ENCODE assay signal across 2 cellular contexts in the genomic region with DNA sequence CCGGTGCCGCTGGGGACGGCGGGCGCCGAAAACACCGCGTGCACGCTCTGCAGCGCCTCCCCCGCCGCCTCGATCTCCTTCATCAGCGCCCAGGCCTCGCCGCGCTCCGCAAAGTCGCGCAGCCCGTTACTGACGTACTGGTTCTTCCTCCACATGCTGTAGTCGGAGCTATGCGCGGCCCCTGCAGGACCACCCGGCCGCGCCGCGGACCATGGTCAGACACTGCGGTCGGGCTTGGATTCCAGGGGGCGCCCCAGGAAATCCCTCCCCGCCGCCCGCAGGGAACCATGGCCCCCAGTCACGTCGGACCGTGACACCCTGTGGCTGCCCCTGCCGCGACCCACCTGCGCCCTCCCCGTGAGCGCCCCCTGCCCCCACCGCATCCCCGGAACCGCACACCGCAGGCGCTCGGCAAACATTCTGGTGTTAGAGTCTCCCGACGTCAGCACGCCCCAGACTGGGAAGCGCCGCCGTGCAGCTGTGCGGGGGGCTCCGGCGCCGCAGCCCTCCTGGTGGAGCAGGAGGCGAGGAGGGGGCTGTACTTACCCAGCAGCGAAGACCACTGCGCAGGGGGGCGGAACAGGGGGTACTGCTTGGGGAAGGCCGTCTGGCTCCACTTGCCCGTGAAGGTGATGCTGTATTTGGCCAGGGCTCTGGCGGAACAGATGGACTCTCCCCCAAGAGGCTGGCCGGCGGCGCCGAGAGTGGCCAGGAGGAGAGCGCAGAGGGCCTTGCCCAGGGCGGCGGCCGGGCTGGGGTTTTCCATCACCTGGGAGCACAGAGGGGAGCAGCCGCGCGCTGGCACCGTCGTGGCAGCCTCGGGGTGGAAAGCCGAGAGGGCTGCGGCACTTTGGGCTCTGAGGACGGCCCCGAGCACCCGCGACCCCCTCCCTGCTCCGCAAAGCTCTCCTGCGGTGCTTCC.
A peak's percentile ranks its signal among the peaks of the same experiment; 100 is the strongest.
TF ChIP-seq lines count a peak whose summit lies in the region.

No MANE protein-coding gene starts in this region.

TF ChIP-seq in GM12878, 131 proteins besides CTCF, POLR2A, EP300 and RAD21 (continued from another document):
- TF ChIP-seq, protein P1, sequence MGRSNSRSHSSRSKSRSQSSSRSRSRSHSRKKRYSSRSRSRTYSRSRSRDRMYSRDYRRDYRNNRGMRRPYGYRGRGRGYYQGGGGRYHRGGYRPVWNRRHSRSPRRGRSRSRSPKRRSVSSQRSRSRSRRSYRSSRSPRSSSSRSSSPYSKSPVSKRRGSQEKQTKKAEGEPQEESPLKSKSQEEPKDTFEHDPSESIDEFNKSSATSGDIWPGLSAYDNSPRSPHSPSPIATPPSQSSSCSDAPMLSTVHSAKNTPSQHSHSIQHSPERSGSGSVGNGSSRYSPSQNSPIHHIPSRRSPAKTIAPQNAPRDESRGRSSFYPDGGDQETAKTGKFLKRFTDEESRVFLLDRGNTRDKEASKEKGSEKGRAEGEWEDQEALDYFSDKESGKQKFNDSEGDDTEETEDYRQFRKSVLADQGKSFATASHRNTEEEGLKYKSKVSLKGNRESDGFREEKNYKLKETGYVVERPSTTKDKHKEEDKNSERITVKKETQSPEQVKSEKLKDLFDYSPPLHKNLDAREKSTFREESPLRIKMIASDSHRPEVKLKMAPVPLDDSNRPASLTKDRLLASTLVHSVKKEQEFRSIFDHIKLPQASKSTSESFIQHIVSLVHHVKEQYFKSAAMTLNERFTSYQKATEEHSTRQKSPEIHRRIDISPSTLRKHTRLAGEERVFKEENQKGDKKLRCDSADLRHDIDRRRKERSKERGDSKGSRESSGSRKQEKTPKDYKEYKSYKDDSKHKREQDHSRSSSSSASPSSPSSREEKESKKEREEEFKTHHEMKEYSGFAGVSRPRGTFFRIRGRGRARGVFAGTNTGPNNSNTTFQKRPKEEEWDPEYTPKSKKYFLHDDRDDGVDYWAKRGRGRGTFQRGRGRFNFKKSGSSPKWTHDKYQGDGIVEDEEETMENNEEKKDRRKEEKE (IDR thresholded peaks at IDR 0.05), result no peak

TF ChIP-seq in HepG2, 621 proteins besides CTCF, POLR2A, EP300 and RAD21 (continued from another document and continues in another):
- TF ChIP-seq, protein P2, sequence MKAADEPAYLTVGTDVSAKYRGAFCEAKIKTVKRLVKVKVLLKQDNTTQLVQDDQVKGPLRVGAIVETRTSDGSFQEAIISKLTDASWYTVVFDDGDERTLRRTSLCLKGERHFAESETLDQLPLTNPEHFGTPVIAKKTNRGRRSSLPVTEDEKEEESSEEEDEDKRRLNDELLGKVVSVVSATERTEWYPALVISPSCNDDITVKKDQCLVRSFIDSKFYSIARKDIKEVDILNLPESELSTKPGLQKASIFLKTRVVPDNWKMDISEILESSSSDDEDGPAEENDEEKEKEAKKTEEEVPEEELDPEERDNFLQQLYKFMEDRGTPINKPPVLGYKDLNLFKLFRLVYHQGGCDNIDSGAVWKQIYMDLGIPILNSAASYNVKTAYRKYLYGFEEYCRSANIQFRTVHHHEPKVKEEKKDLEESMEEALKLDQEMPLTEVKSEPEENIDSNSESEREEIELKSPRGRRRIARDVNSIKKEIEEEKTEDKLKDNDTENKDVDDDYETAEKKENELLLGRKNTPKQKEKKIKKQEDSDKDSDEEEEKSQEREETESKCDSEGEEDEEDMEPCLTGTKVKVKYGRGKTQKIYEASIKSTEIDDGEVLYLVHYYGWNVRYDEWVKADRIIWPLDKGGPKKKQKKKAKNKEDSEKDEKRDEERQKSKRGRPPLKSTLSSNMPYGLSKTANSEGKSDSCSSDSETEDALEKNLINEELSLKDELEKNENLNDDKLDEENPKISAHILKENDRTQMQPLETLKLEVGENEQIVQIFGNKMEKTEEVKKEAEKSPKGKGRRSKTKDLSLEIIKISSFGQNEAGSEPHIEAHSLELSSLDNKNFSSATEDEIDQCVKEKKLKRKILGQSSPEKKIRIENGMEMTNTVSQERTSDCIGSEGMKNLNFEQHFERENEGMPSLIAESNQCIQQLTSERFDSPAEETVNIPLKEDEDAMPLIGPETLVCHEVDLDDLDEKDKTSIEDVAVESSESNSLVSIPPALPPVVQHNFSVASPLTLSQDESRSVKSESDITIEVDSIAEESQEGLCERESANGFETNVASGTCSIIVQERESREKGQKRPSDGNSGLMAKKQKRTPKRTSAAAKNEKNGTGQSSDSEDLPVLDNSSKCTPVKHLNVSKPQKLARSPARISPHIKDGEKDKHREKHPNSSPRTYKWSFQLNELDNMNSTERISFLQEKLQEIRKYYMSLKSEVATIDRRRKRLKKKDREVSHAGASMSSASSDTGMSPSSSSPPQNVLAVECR (CRISPR knock-in tag; IDR thresholded peaks at IDR 0.05; ENCODE audit: borderline replicate concordance), result no peak
- TF ChIP-seq MXD4 (CRISPR knock-in tag; IDR thresholded peaks at IDR 0.05) (no peak), HMGXB4 (CRISPR knock-in tag; IDR thresholded peaks at IDR 0.05; ENCODE audit: borderline replicate concordance in 1 of 2, low read depth in 1 of 2) (no peak), TARDBP (CRISPR knock-in tag; IDR thresholded peaks at IDR 0.05) (no peak), MAFF (IDR thresholded peaks at IDR 0.05; ENCODE audit: low read depth, low read length) (no peak), ZNF430 (CRISPR knock-in tag; IDR thresholded peaks at IDR 0.05) (no peak), ZNF205 (CRISPR knock-in tag; IDR thresholded peaks at IDR 0.05) (no peak), CCDC6 (CRISPR knock-in tag; IDR thresholded peaks at IDR 0.05) (no peak), ZNF317 (CRISPR knock-in tag; IDR thresholded peaks at IDR 0.05) (no peak), CEBPG (CRISPR knock-in tag; IDR thresholded peaks at IDR 0.05) (no peak), XRCC5 (optimal IDR thresholded peaks at IDR 0.05; ENCODE audit: low read length) (no peak), GPBP1L1 (CRISPR knock-in tag; IDR thresholded peaks at IDR 0.05) (no peak), ZNF180 (CRISPR knock-in tag; IDR thresholded peaks at IDR 0.05; ENCODE audit: borderline replicate concordance, low read depth) (no peak), ZFP62 (CRISPR knock-in tag; IDR thresholded peaks at IDR 0.05) (no peak), FOXK2 (IDR thresholded peaks at IDR 0.05) (no peak), DNMT1 (CRISPR knock-in tag; IDR thresholded peaks at IDR 0.05) (no peak), ZBTB8A (CRISPR knock-in tag; IDR thresholded peaks at IDR 0.05; ENCODE audit: borderline replicate concordance, low read depth) (no peak), MYC (CRISPR knock-in tag; IDR thresholded peaks at IDR 0.05; ENCODE audit: borderline replicate concordance) (0 out of 2 replicates have a peak, but pooled peaks have one; percentile 14), SNAPC2 (CRISPR knock-in tag; IDR thresholded peaks at IDR 0.05) (no peak), MLLT10 (CRISPR knock-in tag; IDR thresholded peaks at IDR 0.05) (no peak), ZNF234 (CRISPR knock-in tag; conservative IDR thresholded peaks at IDR 0.05) (no peak), HOXA7 (CRISPR knock-in tag; IDR thresholded peaks at IDR 0.05) (no peak), SNAI1 (CRISPR knock-in tag; IDR thresholded peaks at IDR 0.05; ENCODE audit: borderline replicate concordance) (0 out of 2 replicates have a peak, but pooled peaks have one; percentile 33), POGZ (CRISPR knock-in tag; IDR thresholded peaks at IDR 0.05) (0 out of 2 replicates have a peak, but pooled peaks have one; percentile 15), RARA (CRISPR knock-in tag; IDR thresholded peaks at IDR 0.05) (no peak), ESRRA (CRISPR knock-in tag; IDR thresholded peaks at IDR 0.05; ENCODE audit: low read depth) (no peak), ZNF598 (CRISPR knock-in tag; IDR thresholded peaks at IDR 0.05; ENCODE audit: borderline replicate concordance) (no peak), ZNF703 (CRISPR knock-in tag; IDR thresholded peaks at IDR 0.05; ENCODE audit: borderline replicate concordance) (no peak), ZNF737 (CRISPR knock-in tag; IDR thresholded peaks at IDR 0.05; ENCODE audit: borderline replicate concordance) (no peak), SOX6 (IDR thresholded peaks at IDR 0.05) (no peak), SOX6 (CRISPR knock-in tag; IDR thresholded peaks at IDR 0.05) (0 out of 2 replicates have a peak, but pooled peaks have one; percentile 9)
- TF ChIP-seq, protein P3, sequence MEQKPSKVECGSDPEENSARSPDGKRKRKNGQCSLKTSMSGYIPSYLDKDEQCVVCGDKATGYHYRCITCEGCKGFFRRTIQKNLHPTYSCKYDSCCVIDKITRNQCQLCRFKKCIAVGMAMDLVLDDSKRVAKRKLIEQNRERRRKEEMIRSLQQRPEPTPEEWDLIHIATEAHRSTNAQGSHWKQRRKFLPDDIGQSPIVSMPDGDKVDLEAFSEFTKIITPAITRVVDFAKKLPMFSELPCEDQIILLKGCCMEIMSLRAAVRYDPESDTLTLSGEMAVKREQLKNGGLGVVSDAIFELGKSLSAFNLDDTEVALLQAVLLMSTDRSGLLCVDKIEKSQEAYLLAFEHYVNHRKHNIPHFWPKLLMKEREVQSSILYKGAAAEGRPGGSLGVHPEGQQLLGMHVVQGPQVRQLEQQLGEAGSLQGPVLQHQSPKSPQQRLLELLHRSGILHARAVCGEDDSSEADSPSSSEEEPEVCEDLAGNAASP (CRISPR knock-in tag; IDR thresholded peaks at IDR 0.05; ENCODE audit: borderline replicate concordance), result no peak
- TF ChIP-seq, protein P4, sequence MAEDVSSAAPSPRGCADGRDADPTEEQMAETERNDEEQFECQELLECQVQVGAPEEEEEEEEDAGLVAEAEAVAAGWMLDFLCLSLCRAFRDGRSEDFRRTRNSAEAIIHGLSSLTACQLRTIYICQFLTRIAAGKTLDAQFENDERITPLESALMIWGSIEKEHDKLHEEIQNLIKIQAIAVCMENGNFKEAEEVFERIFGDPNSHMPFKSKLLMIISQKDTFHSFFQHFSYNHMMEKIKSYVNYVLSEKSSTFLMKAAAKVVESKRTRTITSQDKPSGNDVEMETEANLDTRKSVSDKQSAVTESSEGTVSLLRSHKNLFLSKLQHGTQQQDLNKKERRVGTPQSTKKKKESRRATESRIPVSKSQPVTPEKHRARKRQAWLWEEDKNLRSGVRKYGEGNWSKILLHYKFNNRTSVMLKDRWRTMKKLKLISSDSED (CRISPR knock-in tag; IDR thresholded peaks at IDR 0.05), result 0 out of 2 replicates have a peak, but pooled peaks have one; percentile 58
- TF ChIP-seq, protein P5, sequence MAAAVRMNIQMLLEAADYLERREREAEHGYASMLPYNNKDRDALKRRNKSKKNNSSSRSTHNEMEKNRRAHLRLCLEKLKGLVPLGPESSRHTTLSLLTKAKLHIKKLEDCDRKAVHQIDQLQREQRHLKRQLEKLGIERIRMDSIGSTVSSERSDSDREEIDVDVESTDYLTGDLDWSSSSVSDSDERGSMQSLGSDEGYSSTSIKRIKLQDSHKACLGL (CRISPR knock-in tag; IDR thresholded peaks at IDR 0.05), result peak; percentile 21; the same call in 1 of the 2 replicates
- TF ChIP-seq, protein P6, sequence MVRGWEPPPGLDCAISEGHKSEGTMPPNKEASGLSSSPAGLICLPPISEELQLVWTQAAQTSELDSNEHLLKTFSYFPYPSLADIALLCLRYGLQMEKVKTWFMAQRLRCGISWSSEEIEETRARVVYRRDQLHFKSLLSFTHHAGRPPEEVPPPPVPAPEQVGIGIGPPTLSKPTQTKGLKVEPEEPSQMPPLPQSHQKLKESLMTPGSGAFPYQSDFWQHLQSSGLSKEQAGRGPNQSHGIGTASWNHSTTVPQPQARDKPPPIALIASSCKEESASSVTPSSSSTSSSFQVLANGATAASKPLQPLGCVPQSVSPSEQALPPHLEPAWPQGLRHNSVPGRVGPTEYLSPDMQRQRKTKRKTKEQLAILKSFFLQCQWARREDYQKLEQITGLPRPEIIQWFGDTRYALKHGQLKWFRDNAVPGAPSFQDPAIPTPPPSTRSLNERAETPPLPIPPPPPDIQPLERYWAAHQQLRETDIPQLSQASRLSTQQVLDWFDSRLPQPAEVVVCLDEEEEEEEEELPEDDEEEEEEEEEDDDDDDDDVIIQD (CRISPR knock-in tag; IDR thresholded peaks at IDR 0.05; ENCODE audit: low read depth), result no peak
- TF ChIP-seq, protein P7, sequence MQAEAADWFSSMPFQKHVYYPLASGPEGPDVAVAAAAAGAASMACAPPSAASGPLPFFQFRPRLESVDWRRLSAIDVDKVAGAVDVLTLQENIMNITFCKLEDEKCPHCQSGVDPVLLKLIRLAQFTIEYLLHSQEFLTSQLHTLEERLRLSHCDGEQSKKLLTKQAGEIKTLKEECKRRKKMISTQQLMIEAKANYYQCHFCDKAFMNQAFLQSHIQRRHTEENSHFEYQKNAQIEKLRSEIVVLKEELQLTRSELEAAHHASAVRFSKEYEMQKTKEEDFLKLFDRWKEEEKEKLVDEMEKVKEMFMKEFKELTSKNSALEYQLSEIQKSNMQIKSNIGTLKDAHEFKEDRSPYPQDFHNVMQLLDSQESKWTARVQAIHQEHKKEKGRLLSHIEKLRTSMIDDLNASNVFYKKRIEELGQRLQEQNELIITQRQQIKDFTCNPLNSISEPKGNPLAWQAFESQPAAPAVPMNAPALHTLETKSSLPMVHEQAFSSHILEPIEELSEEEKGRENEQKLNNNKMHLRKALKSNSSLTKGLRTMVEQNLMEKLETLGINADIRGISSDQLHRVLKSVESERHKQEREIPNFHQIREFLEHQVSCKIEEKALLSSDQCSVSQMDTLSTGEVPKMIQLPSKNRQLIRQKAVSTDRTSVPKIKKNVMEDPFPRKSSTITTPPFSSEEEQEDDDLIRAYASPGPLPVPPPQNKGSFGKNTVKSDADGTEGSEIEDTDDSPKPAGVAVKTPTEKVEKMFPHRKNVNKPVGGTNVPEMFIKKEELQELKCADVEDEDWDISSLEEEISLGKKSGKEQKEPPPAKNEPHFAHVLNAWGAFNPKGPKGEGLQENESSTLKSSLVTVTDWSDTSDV (CRISPR knock-in tag; IDR thresholded peaks at IDR 0.05), result no peak
